ENCODE assay signal across 14 cellular contexts in the genomic region with DNA sequence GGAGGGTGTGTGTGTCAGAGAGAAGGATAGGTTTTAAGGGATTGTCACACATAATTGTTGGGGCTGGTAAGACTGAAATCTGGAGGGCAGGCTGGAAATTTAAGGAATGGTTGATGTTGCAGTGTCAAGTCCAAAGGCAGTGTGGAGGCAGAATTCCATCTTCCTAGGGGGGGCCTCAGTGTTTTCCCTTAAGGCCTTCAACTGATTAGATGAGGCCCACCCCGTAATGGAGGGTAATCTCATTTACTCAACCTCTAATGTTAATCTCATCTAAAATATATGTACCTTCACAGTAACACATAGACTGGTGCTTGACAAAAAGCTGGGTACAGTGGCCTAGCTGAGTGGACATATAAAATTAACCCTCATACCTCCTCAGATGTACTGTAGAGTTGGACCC. TPM values are rescaled to one million over a fixed set of nuclear protein-coding genes. Genes with fewer than 3 reads are reported as not detected.
DNase-seq lines count a peak whose midpoint lies in the region; ATAC-seq and TF ChIP-seq lines count a peak whose summit lies in the region.
"Had no signal": no experiment of that assay in that cellular context is flagged by ENCODE, and none has a peak within 500 bp of the region (broad histone marks: within the 10 kb centered on the region; RNA-seq: fewer than 3 reads in every experiment).

No MANE protein-coding gene starts in this region.

- TF ChIP-seq POLR2A in vagina (IDR thresholded peaks at IDR 0.05) = no peak

- H3K27ac Mint-ChIP-seq in WTC11 (peak overlapping the region; percentile 98), osteocyte (ENCODE audit: unreplicated experiment) (peak overlapping the region; percentile 89)
- H3K27ac Mint-ChIP-seq: IgD-negative memory B cell had no signal

- H3K4me1 Mint-ChIP-seq in WTC11 = peaks cover 21% of the 10 kb centered on the region
- peaks cover 21% of the 10 kb centered on the region for H3K4me1 Mint-ChIP-seq in osteocyte (ENCODE audit: unreplicated experiment)
- H3K4me1 Mint-ChIP-seq: CD8-positive, alpha-beta memory T cell; IgD-negative memory B cell had no signal

- CTCF ChIA-PET in HEK293 (lab: Yijun Ruan, JAX) (interaction anchor here (2.2 to 3.6 kb wide), 2 partner anchors 9 to 11 kb away, joined by 11 to 24 read pairs; no protein-coding TSS in a partner anchor), WTC11 (lab: Charles Lee) (interaction anchor here (1.0 to 4.1 kb wide), 3 partner anchors 9 to 30 kb away, joined by 3 to 30 read pairs (median 5); no protein-coding TSS in a partner anchor)

- DNase-seq in WTC11 (ENCODE audit: low spot score) (no peak), osteocyte (ENCODE audit: extremely low spot score, unreplicated experiment) (no peak), vagina (ENCODE audit: extremely low spot score in 2 of 2) (no peak)
- DNase-seq: Caco-2; CD8-positive, alpha-beta memory T cell; DND-41; GDM1; H7 had no signal

- H3K36me3 Mint-ChIP-seq in WTC11 (peaks cover 3% of the 10 kb centered on the region; the same call in 1 of the 2 replicates), osteocyte (ENCODE audit: unreplicated experiment) (no peaks in the 10 kb centered on the region)
- H3K36me3 Mint-ChIP-seq: CD8-positive, alpha-beta memory T cell had no signal

- POLR2A ChIA-PET in HEK293 (lab: Yijun Ruan, JAX) (no interaction called here), WTC11 (lab: Charles Lee) (no interaction called here)

- H3K27ac ChIP-seq in HEK293 (ENCODE audit: extremely low read depth, low read depth, low read length) (no peak overlapping the region), vagina (peak overlapping the region; percentile 88)
- H3K27ac ChIP-seq: A549, BLaER1 had no signal

- H3K9me3 Mint-ChIP-seq in WTC11 (peaks cover 13% of the 10 kb centered on the region), osteocyte (ENCODE audit: unreplicated experiment) (no peaks in the 10 kb centered on the region)
- H3K9me3 Mint-ChIP-seq: CD8-positive, alpha-beta memory T cell had no signal

- TF ChIP-seq CTCF in HEK293 (tag by site-specific recombination; IDR thresholded peaks at IDR 0.05) (no peak), WTC11 (IDR thresholded peaks at IDR 0.05) (no peak), osteocyte (IDR thresholded peaks at IDR 0.05) (no peak), vagina (IDR thresholded peaks at IDR 0.05) (no peak)

- no peaks in the 10 kb centered on the region for H3K27me3 ChIP-seq in vagina
- H3K27me3 ChIP-seq: BLaER1 had no signal

- ATAC-seq in WTC11 (no peak), GM21786 (IDR thresholded peaks at IDR 0.05; ENCODE audit: unreplicated experiment) (no peak), HG02678 (IDR thresholded peaks at IDR 0.05; ENCODE audit: unreplicated experiment) (no peak)
- ATAC-seq: A549 had no signal

- no peak overlapping the region for H3K4me3 ChIP-seq in HEK293 (ENCODE audit: low read depth, low read length)
- H3K4me3 ChIP-seq in vagina = no peak overlapping the region
- H3K4me3 ChIP-seq: A549, BLaER1 had no signal

- intact Hi-C loops in vagina (cut with DNase I) = no loop called here

- H3K27me3 Mint-ChIP-seq in WTC11 (ENCODE audit: low read depth) (no peaks in the 10 kb centered on the region), osteocyte (ENCODE audit: unreplicated experiment) (peaks cover 2% of the 10 kb centered on the region)
- H3K27me3 Mint-ChIP-seq: IgD-negative memory B cell had no signal

- no peaks in the 10 kb centered on the region for H3K9me3 ChIP-seq in HEK293 (ENCODE audit: control insufficient read depth, insufficient read depth, low read depth, low read length)
- H3K9me3 ChIP-seq in vagina = no peaks in the 10 kb centered on the region
- H3K9me3 ChIP-seq: A549, BLaER1, Caco-2 had no signal

- H3K4me1 ChIP-seq in HEK293 (ENCODE audit: control insufficient read depth, insufficient read depth, low read length) (peaks cover 3% of the 10 kb centered on the region; the same call in 1 of the 2 replicates), vagina (peaks cover 15% of the 10 kb centered on the region)
- H3K4me1 ChIP-seq: BLaER1 had no signal

- H3K4me3 Mint-ChIP-seq in WTC11 = no peak overlapping the region
- no peak overlapping the region for H3K4me3 Mint-ChIP-seq in osteocyte (ENCODE audit: unreplicated experiment)
- H3K4me3 Mint-ChIP-seq: CD8-positive, alpha-beta memory T cell; IgD-negative memory B cell had no signal

- H3K36me3 ChIP-seq in HEK293 (ENCODE audit: control insufficient read depth in 2 of 2, insufficient read depth in 1 of 2, low read length in 2 of 2) = no peaks in the 10 kb centered on the region
- H3K36me3 ChIP-seq in vagina = no peaks in the 10 kb centered on the region
- H3K36me3 ChIP-seq: BLaER1 had no signal

TF ChIP-seq in HEK293, 187 proteins besides CTCF, POLR2A, EP300 and RAD21:
- TF ChIP-seq ZNF10 (tag by site-specific recombination; IDR thresholded peaks at IDR 0.05) = peak; percentile 98
- TF ChIP-seq OSR2 (tag by site-specific recombination; IDR thresholded peaks at IDR 0.05) = no peak
- TF ChIP-seq, protein P1, sequence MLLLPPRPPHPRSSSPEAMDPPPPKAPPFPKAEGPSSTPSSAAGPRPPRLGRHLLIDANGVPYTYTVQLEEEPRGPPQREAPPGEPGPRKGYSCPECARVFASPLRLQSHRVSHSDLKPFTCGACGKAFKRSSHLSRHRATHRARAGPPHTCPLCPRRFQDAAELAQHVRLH (tag by site-specific recombination; IDR thresholded peaks at IDR 0.05) = no peak
- no peak for TF ChIP-seq ZNF747 (tag by site-specific recombination; IDR thresholded peaks at IDR 0.05)

TF ChIP-seq in WTC11, 78 proteins besides CTCF, POLR2A, EP300 and RAD21 (continues in another document):
- TF ChIP-seq, protein P2, sequence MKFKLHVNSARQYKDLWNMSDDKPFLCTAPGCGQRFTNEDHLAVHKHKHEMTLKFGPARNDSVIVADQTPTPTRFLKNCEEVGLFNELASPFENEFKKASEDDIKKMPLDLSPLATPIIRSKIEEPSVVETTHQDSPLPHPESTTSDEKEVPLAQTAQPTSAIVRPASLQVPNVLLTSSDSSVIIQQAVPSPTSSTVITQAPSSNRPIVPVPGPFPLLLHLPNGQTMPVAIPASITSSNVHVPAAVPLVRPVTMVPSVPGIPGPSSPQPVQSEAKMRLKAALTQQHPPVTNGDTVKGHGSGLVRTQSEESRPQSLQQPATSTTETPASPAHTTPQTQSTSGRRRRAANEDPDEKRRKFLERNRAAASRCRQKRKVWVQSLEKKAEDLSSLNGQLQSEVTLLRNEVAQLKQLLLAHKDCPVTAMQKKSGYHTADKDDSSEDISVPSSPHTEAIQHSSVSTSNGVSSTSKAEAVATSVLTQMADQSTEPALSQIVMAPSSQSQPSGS (CRISPR knock-in tag; IDR thresholded peaks at IDR 0.05; ENCODE audit: borderline replicate concordance, low read depth) = no peak
- no peak for TF ChIP-seq TEAD1 (CRISPR knock-in tag; IDR thresholded peaks at IDR 0.05)
- no peak for TF ChIP-seq ZNF121 (CRISPR knock-in tag; IDR thresholded peaks at IDR 0.05)
- TF ChIP-seq, protein P3, sequence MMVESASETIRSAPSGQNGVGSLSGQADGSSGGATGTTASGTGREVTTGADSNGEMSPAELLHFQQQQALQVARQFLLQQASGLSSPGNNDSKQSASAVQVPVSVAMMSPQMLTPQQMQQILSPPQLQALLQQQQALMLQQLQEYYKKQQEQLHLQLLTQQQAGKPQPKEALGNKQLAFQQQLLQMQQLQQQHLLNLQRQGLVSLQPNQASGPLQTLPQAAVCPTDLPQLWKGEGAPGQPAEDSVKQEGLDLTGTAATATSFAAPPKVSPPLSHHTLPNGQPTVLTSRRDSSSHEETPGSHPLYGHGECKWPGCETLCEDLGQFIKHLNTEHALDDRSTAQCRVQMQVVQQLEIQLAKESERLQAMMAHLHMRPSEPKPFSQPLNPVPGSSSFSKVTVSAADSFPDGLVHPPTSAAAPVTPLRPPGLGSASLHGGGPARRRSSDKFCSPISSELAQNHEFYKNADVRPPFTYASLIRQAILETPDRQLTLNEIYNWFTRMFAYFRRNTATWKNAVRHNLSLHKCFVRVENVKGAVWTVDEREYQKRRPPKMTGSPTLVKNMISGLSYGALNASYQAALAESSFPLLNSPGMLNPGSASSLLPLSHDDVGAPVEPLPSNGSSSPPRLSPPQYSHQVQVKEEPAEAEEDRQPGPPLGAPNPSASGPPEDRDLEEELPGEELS (CRISPR knock-in tag; IDR thresholded peaks at IDR 0.05) = no peak
- TF ChIP-seq, protein P4, sequence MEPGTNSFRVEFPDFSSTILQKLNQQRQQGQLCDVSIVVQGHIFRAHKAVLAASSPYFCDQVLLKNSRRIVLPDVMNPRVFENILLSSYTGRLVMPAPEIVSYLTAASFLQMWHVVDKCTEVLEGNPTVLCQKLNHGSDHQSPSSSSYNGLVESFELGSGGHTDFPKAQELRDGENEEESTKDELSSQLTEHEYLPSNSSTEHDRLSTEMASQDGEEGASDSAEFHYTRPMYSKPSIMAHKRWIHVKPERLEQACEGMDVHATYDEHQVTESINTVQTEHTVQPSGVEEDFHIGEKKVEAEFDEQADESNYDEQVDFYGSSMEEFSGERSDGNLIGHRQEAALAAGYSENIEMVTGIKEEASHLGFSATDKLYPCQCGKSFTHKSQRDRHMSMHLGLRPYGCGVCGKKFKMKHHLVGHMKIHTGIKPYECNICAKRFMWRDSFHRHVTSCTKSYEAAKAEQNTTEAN (CRISPR knock-in tag; IDR thresholded peaks at IDR 0.05) = no peak
- TF ChIP-seq, protein P5, sequence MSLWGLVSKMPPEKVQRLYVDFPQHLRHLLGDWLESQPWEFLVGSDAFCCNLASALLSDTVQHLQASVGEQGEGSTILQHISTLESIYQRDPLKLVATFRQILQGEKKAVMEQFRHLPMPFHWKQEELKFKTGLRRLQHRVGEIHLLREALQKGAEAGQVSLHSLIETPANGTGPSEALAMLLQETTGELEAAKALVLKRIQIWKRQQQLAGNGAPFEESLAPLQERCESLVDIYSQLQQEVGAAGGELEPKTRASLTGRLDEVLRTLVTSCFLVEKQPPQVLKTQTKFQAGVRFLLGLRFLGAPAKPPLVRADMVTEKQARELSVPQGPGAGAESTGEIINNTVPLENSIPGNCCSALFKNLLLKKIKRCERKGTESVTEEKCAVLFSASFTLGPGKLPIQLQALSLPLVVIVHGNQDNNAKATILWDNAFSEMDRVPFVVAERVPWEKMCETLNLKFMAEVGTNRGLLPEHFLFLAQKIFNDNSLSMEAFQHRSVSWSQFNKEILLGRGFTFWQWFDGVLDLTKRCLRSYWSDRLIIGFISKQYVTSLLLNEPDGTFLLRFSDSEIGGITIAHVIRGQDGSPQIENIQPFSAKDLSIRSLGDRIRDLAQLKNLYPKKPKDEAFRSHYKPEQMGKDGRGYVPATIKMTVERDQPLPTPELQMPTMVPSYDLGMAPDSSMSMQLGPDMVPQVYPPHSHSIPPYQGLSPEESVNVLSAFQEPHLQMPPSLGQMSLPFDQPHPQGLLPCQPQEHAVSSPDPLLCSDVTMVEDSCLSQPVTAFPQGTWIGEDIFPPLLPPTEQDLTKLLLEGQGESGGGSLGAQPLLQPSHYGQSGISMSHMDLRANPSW (CRISPR knock-in tag; conservative IDR thresholded peaks at IDR 0.05; ENCODE audit: low read depth) = no peak

RNA-seq across cellular contexts. Expression of a gene that starts 30.9 kb away (rescaled TPM):
- total RNA-seq in WTC11 (2021) (21.8 to 23.4 TPM (median 23.4 TPM) in 3 replicates), osteocyte (15.0 and 16.7 TPM in 2 replicates), vagina (10.8 TPM)

RNA-seq across cellular contexts. Expression of a gene that starts 33.4 kb away (rescaled TPM):
- total RNA-seq in WTC11 (2021) (14.6 to 20.8 TPM (median 16.3 TPM) in 3 replicates), osteocyte (16.3 and 16.6 TPM in 2 replicates), vagina (19.6 TPM)
